ENCODE assay signal across 8 cellular contexts in the genomic region with DNA sequence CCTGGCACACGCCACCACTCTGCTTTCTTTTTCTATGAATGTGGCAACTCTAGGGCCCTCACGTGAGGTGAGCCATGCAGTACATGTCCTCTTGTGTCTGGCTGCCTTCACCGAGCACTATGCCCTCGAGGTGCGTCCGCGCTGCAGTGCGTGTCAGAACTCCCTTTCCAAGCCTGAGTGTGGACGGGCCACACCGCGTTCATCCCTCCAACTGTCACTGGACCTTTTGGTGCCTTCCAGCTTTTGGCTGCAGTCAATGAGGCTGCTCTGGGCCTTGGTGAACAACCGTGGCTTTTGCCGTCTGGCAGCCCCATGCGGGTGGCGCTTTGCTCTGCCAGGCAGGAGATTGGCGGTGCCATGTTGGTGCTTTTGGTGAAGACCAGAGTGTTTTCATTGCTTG.
"Had no signal": no experiment of that assay in that cellular context is flagged by ENCODE, and none has a peak within 500 bp of the region (broad histone marks: within the 10 kb centered on the region; RNA-seq: fewer than 3 reads in every experiment).

No MANE protein-coding gene starts in this region.

- H3K9ac ChIP-seq: GM23248 had no signal

- H3K27ac Mint-ChIP-seq: HFFc6 had no signal

- H3K4me3 ChIP-seq: GM23248, HAP-1 had no signal

- H3K4me3 Mint-ChIP-seq: HFFc6 had no signal

- H3K27ac ChIP-seq: GM23248 had no signal

- DNase-seq: GM23248, GOT3, H7, HFFc6, IMR-90 had no signal

- H3K9me3 ChIP-seq: HAP-1 had no signal

- H3K36me3 ChIP-seq: HAP-1 had no signal

- H2AFZ ChIP-seq: GM23248 had no signal

- H3K9me3 Mint-ChIP-seq: HFFc6 had no signal

- ATAC-seq: HCT116 had no signal

- FAIRE-seq: HTR-8/SVneo had no signal

- H3K4me1 ChIP-seq: HAP-1 had no signal
